ENCODE assay signal across 25 cellular contexts in the genomic region with DNA sequence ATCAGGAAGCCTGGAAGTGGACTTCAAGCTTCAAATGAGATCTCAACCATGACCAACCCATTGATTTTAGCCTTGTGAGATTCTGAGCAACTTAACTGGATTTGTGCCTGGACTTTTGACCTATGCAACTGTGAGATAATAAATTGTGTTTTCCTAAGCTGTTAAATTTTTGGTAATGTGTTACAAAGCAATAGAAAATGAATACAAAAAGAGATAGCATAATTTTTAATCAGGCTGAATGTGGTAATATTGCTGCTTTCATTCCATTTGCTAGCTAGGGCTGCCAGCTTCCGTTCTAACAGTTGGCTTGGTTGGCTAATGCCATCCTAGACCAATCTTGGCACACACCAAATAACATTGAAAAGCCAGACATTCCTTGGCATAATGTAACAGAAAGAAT. TPM values are rescaled to one million over a fixed set of nuclear protein-coding genes. Genes with fewer than 3 reads are reported as not detected.
"Had no signal": no experiment of that assay in that cellular context is flagged by ENCODE, and none has a peak within 500 bp of the region (broad histone marks: within the 10 kb centered on the region; RNA-seq: fewer than 3 reads in every experiment).

No MANE protein-coding gene starts in this region.

- H3K4me1 Mint-ChIP-seq: immature natural killer cell; mesothelial cell of epicardium; naive thymus-derived CD8-positive, alpha-beta T cell; nephron progenitor cell; stimulated activated memory B cell treated with anti-CD40 and anti-IgM and Interleukin-4, amounts not matched to agents 10 μg/mL and 1 μg/mL and 100 μg/mL, for 72 hours had no signal

- H3K36me3 Mint-ChIP-seq: immature natural killer cell; stimulated activated memory B cell treated with anti-CD40 and anti-IgM and Interleukin-4, amounts not matched to agents 10 μg/mL and 1 μg/mL and 100 μg/mL, for 72 hours; type B pancreatic cell had no signal

- H3K4me1 ChIP-seq: esophagus squamous epithelium, pancreas, sigmoid colon, spleen, testis had no signal

- H3K27me3 Mint-ChIP-seq: type B pancreatic cell had no signal

- H3K9me3 ChIP-seq: esophagus squamous epithelium, mucosa of descending colon, pancreas, sigmoid colon, spleen, testis, tibial artery had no signal

- ATAC-seq: effector memory CD8-positive, alpha-beta T cell; mucosa of descending colon; naive thymus-derived CD8-positive, alpha-beta T cell; pancreas; stimulated activated memory B cell treated with anti-CD40 and anti-IgM and Interleukin-4, amounts not matched to agents 10 μg/mL and 1 μg/mL and 100 μg/mL, for 72 hours; stimulated activated naive CD8-positive, alpha-beta T cell treated with anti-CD3 and anti-CD28 coated beads, Interleukin-15, Interleukin-2, amounts not matched to agents 100 U/mL and 50 U/mL, for 24 hours had no signal

- H3K27ac Mint-ChIP-seq: effector memory CD8-positive, alpha-beta T cell; immature natural killer cell; mesothelial cell of epicardium; naive thymus-derived CD8-positive, alpha-beta T cell; nephron progenitor cell; stimulated activated memory B cell treated with anti-CD40 and anti-IgM and Interleukin-4, amounts not matched to agents 10 μg/mL and 1 μg/mL and 100 μg/mL, for 72 hours; type B pancreatic cell had no signal

- H3K4me3 ChIP-seq: esophagus squamous epithelium, mucosa of descending colon, pancreas, sigmoid colon, skin epidermis, spleen, testis, tibial artery had no signal

- DNase-seq: cerebellar nuclear complex; cortex of kidney; effector memory CD8-positive, alpha-beta T cell; erythroblast; esophagus squamous epithelium; hypothalamus; immature natural killer cell; islet precursor cell; mesenchymal stem cell; mucosa of descending colon; naive thymus-derived CD8-positive, alpha-beta T cell; nephron progenitor cell; nucleus accumbens; pancreas; sigmoid colon; spleen; stimulated activated CD4-positive, alpha-beta T cell treated with anti-CD3 and anti-CD28 coated beads, Interleukin-4, amount 100 ng/mL, for 4 hours; stimulated activated naive CD8-positive, alpha-beta T cell treated with anti-CD3 and anti-CD28 coated beads, Interleukin-15, Interleukin-2, amounts not matched to agents 100 U/mL and 50 U/mL, for 24 hours; substantia nigra; testis; tibial artery had no signal

- H3K4me3 Mint-ChIP-seq: effector memory CD8-positive, alpha-beta T cell; immature natural killer cell; mesothelial cell of epicardium; naive thymus-derived CD8-positive, alpha-beta T cell; nephron progenitor cell; stimulated activated memory B cell treated with anti-CD40 and anti-IgM and Interleukin-4, amounts not matched to agents 10 μg/mL and 1 μg/mL and 100 μg/mL, for 72 hours; type B pancreatic cell had no signal

- H3K36me3 ChIP-seq: esophagus squamous epithelium, pancreas, sigmoid colon, spleen, tibial artery had no signal

- H3K27me3 ChIP-seq: esophagus squamous epithelium, pancreas, sigmoid colon, spleen, testis, tibial artery had no signal

- H3K27ac ChIP-seq: esophagus squamous epithelium, pancreas, sigmoid colon, skin epidermis, spleen, testis, tibial artery had no signal

- H3K9me3 Mint-ChIP-seq: effector memory CD8-positive, alpha-beta T cell; naive thymus-derived CD8-positive, alpha-beta T cell; stimulated activated memory B cell treated with anti-CD40 and anti-IgM and Interleukin-4, amounts not matched to agents 10 μg/mL and 1 μg/mL and 100 μg/mL, for 72 hours; type B pancreatic cell had no signal

RNA-seq across cellular contexts. Expression of gene PROS1, which starts 12.2 kb away (rescaled TPM):
- total RNA-seq: naive thymus-derived CD8-positive, alpha-beta T cell had no signal
- polyA plus RNA-seq: naive thymus-derived CD8-positive, alpha-beta T cell had no signal
